In the genomic region with DNA sequence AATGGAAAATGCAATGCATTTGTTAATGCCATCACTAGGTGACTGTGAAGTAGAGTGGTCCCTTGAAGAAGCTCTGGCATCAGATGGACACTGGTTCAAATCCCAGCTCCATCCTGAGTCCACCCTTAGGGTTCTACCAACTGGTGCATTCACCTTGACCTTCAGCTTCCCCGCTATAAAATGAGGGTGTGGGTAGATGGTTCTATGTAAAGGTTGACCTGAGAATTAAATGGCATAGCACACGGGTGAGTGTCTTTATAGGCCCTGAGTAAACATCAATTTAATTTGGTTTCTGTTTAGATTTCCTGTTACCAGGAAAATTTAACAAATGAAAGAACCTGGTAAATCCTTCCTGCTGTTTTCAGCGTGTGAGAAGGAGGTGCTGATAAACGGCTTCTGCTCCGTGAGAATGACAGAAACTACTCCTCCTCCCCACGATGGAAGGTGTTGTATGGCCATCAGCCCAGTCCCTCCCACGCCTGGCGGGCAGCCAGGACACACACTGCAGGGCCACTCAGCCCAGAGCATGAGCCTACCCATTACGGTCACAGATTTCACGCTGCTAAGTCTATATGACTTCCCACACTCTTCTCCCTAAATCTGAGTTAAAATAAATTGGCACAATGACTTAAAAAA, we compare ENCODE assay signal across 1 cellular context.
TF ChIP-seq lines count a peak whose summit lies in the region.

No MANE protein-coding gene starts in this region.

TF ChIP-seq in HEK293, 187 proteins besides CTCF, POLR2A, EP300 and RAD21 (continued from another document):
- TF ChIP-seq, protein P1, sequence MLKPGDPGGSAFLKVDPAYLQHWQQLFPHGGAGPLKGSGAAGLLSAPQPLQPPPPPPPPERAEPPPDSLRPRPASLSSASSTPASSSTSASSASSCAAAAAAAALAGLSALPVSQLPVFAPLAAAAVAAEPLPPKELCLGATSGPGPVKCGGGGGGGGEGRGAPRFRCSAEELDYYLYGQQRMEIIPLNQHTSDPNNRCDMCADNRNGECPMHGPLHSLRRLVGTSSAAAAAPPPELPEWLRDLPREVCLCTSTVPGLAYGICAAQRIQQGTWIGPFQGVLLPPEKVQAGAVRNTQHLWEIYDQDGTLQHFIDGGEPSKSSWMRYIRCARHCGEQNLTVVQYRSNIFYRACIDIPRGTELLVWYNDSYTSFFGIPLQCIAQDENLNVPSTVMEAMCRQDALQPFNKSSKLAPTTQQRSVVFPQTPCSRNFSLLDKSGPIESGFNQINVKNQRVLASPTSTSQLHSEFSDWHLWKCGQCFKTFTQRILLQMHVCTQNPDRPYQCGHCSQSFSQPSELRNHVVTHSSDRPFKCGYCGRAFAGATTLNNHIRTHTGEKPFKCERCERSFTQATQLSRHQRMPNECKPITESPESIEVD (tag by site-specific recombination; IDR thresholded peaks at IDR 0.05), result peak; percentile 30; the same call in 1 of the 2 replicates
- TF ChIP-seq ZBTB44 (tag by site-specific recombination; IDR thresholded peaks at IDR 0.05), result no peak
- no peak for TF ChIP-seq ZNF248 (tag by site-specific recombination; IDR thresholded peaks at IDR 0.05)
- peak; percentile 82 for TF ChIP-seq ZNF660 (tag by site-specific recombination; IDR thresholded peaks at IDR 0.05)
- no peak for TF ChIP-seq ZBTB6 (tag by site-specific recombination; IDR thresholded peaks at IDR 0.05)
- TF ChIP-seq ZNF600 (tag by site-specific recombination; IDR thresholded peaks at IDR 0.05), result 0 out of 2 replicates have a peak, but pooled peaks have one; percentile 30
- TF ChIP-seq ZBTB8A (tag by site-specific recombination; IDR thresholded peaks at IDR 0.05), result peak; percentile 73
- peak; percentile 85 for TF ChIP-seq EGR2 (tag by site-specific recombination; IDR thresholded peaks at IDR 0.05; ENCODE audit: low read depth)
- no peak for TF ChIP-seq ZNF837 (tag by site-specific recombination; IDR thresholded peaks at IDR 0.05)
- TF ChIP-seq OSR2 (tag by site-specific recombination; IDR thresholded peaks at IDR 0.05), result peak; percentile 62; the same call in 1 of the 2 replicates
- TF ChIP-seq ZNF707 (tag by site-specific recombination; IDR thresholded peaks at IDR 0.05), result no peak
- peak; percentile 70 for TF ChIP-seq SP7 (tag by site-specific recombination; IDR thresholded peaks at IDR 0.05)
- no peak for TF ChIP-seq PRDM2 (tag by site-specific recombination; IDR thresholded peaks at IDR 0.05; ENCODE audit: borderline replicate concordance)
- no peak for TF ChIP-seq ZNF433 (tag by site-specific recombination; IDR thresholded peaks at IDR 0.05; ENCODE audit: low read depth)
- no peak for TF ChIP-seq ZNF529 (tag by site-specific recombination; IDR thresholded peaks at IDR 0.05; ENCODE audit: insufficient replicate concordance)
- TF ChIP-seq ZNF341 (tag by site-specific recombination; IDR thresholded peaks at IDR 0.05; ENCODE audit: low read depth), result peak; percentile 29; the same call in 1 of the 2 replicates
- peak; percentile 56; the same call in 1 of the 2 replicates for TF ChIP-seq FEZF1 (tag by site-specific recombination; IDR thresholded peaks at IDR 0.05)
- peak; percentile 64 for TF ChIP-seq ZNF366 (tag by site-specific recombination; conservative IDR thresholded peaks at IDR 0.05)
- TF ChIP-seq WT1 (tag by site-specific recombination; IDR thresholded peaks at IDR 0.05), result peak; percentile 84
- TF ChIP-seq ZNF274 (IDR thresholded peaks at IDR 0.05; ENCODE audit: low read length), result no peak
- no peak for TF ChIP-seq ZNF274 (tag by site-specific recombination; IDR thresholded peaks at IDR 0.05; ENCODE audit: borderline replicate concordance)
- peak; percentile 85 for TF ChIP-seq PRDM10 (tag by site-specific recombination; IDR thresholded peaks at IDR 0.05)
- peak; percentile 83 for TF ChIP-seq ZFHX2 (tag by site-specific recombination; conservative IDR thresholded peaks at IDR 0.05)
- 0 out of 2 replicates have a peak, but pooled peaks have one; percentile 31 for TF ChIP-seq PATZ1 (tag by site-specific recombination; IDR thresholded peaks at IDR 0.05)
- no peak for TF ChIP-seq OVOL3 (tag by site-specific recombination; IDR thresholded peaks at IDR 0.05)
- TF ChIP-seq GLI4 (tag by site-specific recombination; IDR thresholded peaks at IDR 0.05), result no peak
- no peak for TF ChIP-seq ZNF670 (tag by site-specific recombination; IDR thresholded peaks at IDR 0.05; ENCODE audit: low read depth)
- no peak for TF ChIP-seq ZNF76 (tag by site-specific recombination; IDR thresholded peaks at IDR 0.05; ENCODE audit: borderline replicate concordance, low read depth)
- no peak for TF ChIP-seq ZNF426 (tag by site-specific recombination; IDR thresholded peaks at IDR 0.05)
- TF ChIP-seq ZNF311 (tag by site-specific recombination; IDR thresholded peaks at IDR 0.05; ENCODE audit: borderline replicate concordance), result no peak
